Comparison of ENCODE assay signal across 1 cellular context in genomic region chr1:156677616-156678596, GRCh38.
TF ChIP-seq lines count a peak whose summit lies in the region.

No MANE protein-coding gene starts in this region.

TF ChIP-seq in K562, 482 proteins besides CTCF, POLR2A, EP300 and RAD21 (continues in another document):
- 0 out of 3 replicates have a peak, but pooled peaks of 1 of the 2 experiments have one; percentile 33 for TF ChIP-seq CBX3 (IDR thresholded peaks at IDR 0.05; ENCODE audit: borderline replicate concordance in 1 of 2, low read length in 2 of 2)
- TF ChIP-seq RCOR1 (IDR thresholded peaks at IDR 0.05; ENCODE audit: borderline replicate concordance in 1 of 2, low read depth in 2 of 2, low read length in 2 of 2): peak in 1 of 2 experiments; percentile 60; a peak in 2 of 4 replicates
- TF ChIP-seq TBP (optimal IDR thresholded peaks at IDR 0.05; ENCODE audit: low read depth, low read length): no peak
- TF ChIP-seq SMC3 (conservative IDR thresholded peaks at IDR 0.05; ENCODE audit: insufficient read depth, low read depth, low read length): peak; percentile 94
- TF ChIP-seq, protein P1, sequence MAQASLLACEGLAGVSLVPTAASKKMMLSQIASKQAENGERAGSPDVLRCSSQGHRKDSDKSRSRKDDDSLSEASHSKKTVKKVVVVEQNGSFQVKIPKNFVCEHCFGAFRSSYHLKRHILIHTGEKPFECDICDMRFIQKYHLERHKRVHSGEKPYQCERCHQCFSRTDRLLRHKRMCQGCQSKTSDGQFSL (CRISPR knock-in tag; IDR thresholded peaks at IDR 0.05): peak; percentile 52; the same call in 1 of the 2 replicates
- TF ChIP-seq, protein P1 (tag; IDR thresholded peaks at IDR 0.05): peak in 1 of 2 experiments; percentile 66; a peak in 1 of 4 replicates
- 0 out of 2 replicates have a peak, but pooled peaks have one; percentile 10 for TF ChIP-seq ZBTB40 (IDR thresholded peaks at IDR 0.05)
- TF ChIP-seq ZBTB40 (CRISPR knock-in tag; IDR thresholded peaks at IDR 0.05): no peak
- TF ChIP-seq NFATC3 (IDR thresholded peaks at IDR 0.05): 0 out of 2 replicates have a peak, but pooled peaks have one; percentile 25
- 0 out of 4 replicates have a peak, but pooled peaks of 1 of the 2 experiments have one; percentile 13 for TF ChIP-seq BCLAF1 (IDR thresholded peaks at IDR 0.05; ENCODE audit: borderline replicate concordance in 1 of 2, control insufficient read depth in 1 of 2, low read depth in 2 of 2, low read length in 1 of 2)
- peak; percentile 30; the same call in 1 of the 2 replicates for TF ChIP-seq JUND (IDR thresholded peaks at IDR 0.05; ENCODE audit: borderline replicate concordance, low read depth, low read length)
- peak; percentile 63; the same call in 2 of the 3 replicates for TF ChIP-seq JUND (tag; IDR thresholded peaks at IDR 0.05; ENCODE audit: borderline replicate concordance, low read depth, low read length)
- peak; percentile 47 to 92; a peak in 3 of 4 replicates for TF ChIP-seq MAZ (CRISPR knock-in tag; conservative IDR thresholded peaks at IDR 0.05 in 1 of 2, IDR thresholded peaks at IDR 0.05 in 1 of 2)
- peak; percentile 24; the same call in 1 of the 2 replicates for TF ChIP-seq ZNF263 (CRISPR knock-in tag; IDR thresholded peaks at IDR 0.05; ENCODE audit: borderline replicate concordance)
- peak; percentile 25; the same call in 1 of the 2 replicates for TF ChIP-seq CXXC5 (CRISPR knock-in tag; IDR thresholded peaks at IDR 0.05)
- TF ChIP-seq, protein P2, sequence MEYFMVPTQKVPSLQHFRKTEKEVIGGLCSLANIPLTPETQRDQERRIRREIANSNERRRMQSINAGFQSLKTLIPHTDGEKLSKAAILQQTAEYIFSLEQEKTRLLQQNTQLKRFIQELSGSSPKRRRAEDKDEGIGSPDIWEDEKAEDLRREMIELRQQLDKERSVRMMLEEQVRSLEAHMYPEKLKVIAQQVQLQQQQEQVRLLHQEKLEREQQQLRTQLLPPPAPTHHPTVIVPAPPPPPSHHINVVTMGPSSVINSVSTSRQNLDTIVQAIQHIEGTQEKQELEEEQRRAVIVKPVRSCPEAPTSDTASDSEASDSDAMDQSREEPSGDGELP (CRISPR knock-in tag; IDR thresholded peaks at IDR 0.05; ENCODE audit: borderline replicate concordance): peak; percentile 30; the same call in 1 of the 2 replicates
- TF ChIP-seq SLC30A9 (CRISPR knock-in tag; IDR thresholded peaks at IDR 0.05): no peak
- no peak for TF ChIP-seq SUPT5H (IDR thresholded peaks at IDR 0.05)
- peak; percentile 41 for TF ChIP-seq ELF1 (tag; IDR thresholded peaks at IDR 0.05)
- peak; percentile 76 for TF ChIP-seq ZNF592 (IDR thresholded peaks at IDR 0.05)
- TF ChIP-seq HMGN3 (IDR thresholded peaks at IDR 0.05; ENCODE audit: borderline replicate concordance, extremely low read depth, insufficient read length, low read depth, low read length): no peak
- TF ChIP-seq, protein P3, sequence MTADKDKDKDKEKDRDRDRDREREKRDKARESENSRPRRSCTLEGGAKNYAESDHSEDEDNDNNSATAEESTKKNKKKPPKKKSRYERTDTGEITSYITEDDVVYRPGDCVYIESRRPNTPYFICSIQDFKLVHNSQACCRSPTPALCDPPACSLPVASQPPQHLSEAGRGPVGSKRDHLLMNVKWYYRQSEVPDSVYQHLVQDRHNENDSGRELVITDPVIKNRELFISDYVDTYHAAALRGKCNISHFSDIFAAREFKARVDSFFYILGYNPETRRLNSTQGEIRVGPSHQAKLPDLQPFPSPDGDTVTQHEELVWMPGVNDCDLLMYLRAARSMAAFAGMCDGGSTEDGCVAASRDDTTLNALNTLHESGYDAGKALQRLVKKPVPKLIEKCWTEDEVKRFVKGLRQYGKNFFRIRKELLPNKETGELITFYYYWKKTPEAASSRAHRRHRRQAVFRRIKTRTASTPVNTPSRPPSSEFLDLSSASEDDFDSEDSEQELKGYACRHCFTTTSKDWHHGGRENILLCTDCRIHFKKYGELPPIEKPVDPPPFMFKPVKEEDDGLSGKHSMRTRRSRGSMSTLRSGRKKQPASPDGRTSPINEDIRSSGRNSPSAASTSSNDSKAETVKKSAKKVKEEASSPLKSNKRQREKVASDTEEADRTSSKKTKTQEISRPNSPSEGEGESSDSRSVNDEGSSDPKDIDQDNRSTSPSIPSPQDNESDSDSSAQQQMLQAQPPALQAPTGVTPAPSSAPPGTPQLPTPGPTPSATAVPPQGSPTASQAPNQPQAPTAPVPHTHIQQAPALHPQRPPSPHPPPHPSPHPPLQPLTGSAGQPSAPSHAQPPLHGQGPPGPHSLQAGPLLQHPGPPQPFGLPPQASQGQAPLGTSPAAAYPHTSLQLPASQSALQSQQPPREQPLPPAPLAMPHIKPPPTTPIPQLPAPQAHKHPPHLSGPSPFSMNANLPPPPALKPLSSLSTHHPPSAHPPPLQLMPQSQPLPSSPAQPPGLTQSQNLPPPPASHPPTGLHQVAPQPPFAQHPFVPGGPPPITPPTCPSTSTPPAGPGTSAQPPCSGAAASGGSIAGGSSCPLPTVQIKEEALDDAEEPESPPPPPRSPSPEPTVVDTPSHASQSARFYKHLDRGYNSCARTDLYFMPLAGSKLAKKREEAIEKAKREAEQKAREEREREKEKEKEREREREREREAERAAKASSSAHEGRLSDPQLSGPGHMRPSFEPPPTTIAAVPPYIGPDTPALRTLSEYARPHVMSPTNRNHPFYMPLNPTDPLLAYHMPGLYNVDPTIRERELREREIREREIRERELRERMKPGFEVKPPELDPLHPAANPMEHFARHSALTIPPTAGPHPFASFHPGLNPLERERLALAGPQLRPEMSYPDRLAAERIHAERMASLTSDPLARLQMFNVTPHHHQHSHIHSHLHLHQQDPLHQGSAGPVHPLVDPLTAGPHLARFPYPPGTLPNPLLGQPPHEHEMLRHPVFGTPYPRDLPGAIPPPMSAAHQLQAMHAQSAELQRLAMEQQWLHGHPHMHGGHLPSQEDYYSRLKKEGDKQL (CRISPR knock-in tag; IDR thresholded peaks at IDR 0.05; ENCODE audit: borderline replicate concordance): no peak
- TF ChIP-seq NRF1 (conservative IDR thresholded peaks at IDR 0.05 in 1 of 2, IDR thresholded peaks at IDR 0.05 in 1 of 2): peak in 1 of 2 experiments; percentile 10; a peak in 1 of 4 replicates
- TF ChIP-seq ETV5 (CRISPR knock-in tag; IDR thresholded peaks at IDR 0.05; ENCODE audit: low read depth): peak; percentile 66; the same call in 1 of the 2 replicates
- no peak for TF ChIP-seq TAL1 (IDR thresholded peaks at IDR 0.05)
- peak in 1 of 3 experiments; percentile 76 for TF ChIP-seq YY1 (IDR thresholded peaks at IDR 0.05; ENCODE audit: borderline replicate concordance in 1 of 3, control insufficient read depth in 1 of 3, extremely low read depth in 1 of 3, insufficient read depth in 3 of 3, insufficient read length in 1 of 3, insufficient replicate concordance in 2 of 3, low read depth in 1 of 3, low read length in 2 of 3)
- peak; percentile 96 for TF ChIP-seq ARID2 (IDR thresholded peaks at IDR 0.05)
- TF ChIP-seq FOXA3 (CRISPR knock-in tag; conservative IDR thresholded peaks at IDR 0.05 in 1 of 2, IDR thresholded peaks at IDR 0.05 in 1 of 2): no peak
- no peak for TF ChIP-seq JUN (IDR thresholded peaks at IDR 0.05; ENCODE audit: borderline replicate concordance, low read depth, low read length)
- peak; percentile 35; the same call in 1 of the 2 replicates for TF ChIP-seq JUN (CRISPR knock-in tag; IDR thresholded peaks at IDR 0.05; ENCODE audit: borderline replicate concordance)
